In genomic region chr1:41504126-41505035, GRCh38 we compare ENCODE assay signal across 1 cellular context.
TF ChIP-seq lines count a peak whose summit lies in the region.

No MANE protein-coding gene starts in this region.

TF ChIP-seq in PFSK-1, 5 proteins besides CTCF, POLR2A, EP300 and RAD21 (continued from another document):
- TF ChIP-seq SIN3A (IDR thresholded peaks at IDR 0.05; ENCODE audit: borderline replicate concordance, insufficient read depth, low read length) (no peak), POLR2AphosphoS5 (IDR thresholded peaks at IDR 0.05; ENCODE audit: low read depth, low read length) (no peak)
